Comparison of ENCODE assay signal across 8 cellular contexts in genomic region chr12:124568431-124569374, GRCh38. TPM values are rescaled to one million over a fixed set of nuclear protein-coding genes. Genes with fewer than 3 reads are reported as not detected.
DNase-seq lines count a peak whose midpoint lies in the region; ATAC-seq and TF ChIP-seq lines count a peak whose summit lies in the region.

No MANE protein-coding gene starts in this region.

- H3K4me1 ChIP-seq in suprapubic skin: peaks cover 46% of the 10 kb centered on the region

- peaks cover 17% of the 10 kb centered on the region for H3K27me3 Mint-ChIP-seq in activated naive CD4-positive, alpha-beta T cell treated with anti-CD3 and anti-CD28 coated beads, Interleukin-2, amount 10 ng/mL, durations not matched to agents 7 days and 5 days
- peaks cover 9% of the 10 kb centered on the region for H3K27me3 Mint-ChIP-seq in endothelial cell (ENCODE audit: unreplicated experiment)
- H3K27me3 Mint-ChIP-seq in memory B cell: no peaks in the 10 kb centered on the region

- H3K4me3 ChIP-seq in suprapubic skin: peak overlapping the region; percentile 91

- H3K9me3 ChIP-seq in suprapubic skin: no peaks in the 10 kb centered on the region

- H3K4me3 Mint-ChIP-seq in activated naive CD4-positive, alpha-beta T cell treated with anti-CD3 and anti-CD28 coated beads, Interleukin-2, amount 10 ng/mL, durations not matched to agents 7 days and 5 days: peak overlapping the region; percentile 81
- H3K4me3 Mint-ChIP-seq in endothelial cell (ENCODE audit: unreplicated experiment): peak overlapping the region; percentile 77
- H3K4me3 Mint-ChIP-seq in memory B cell: peak overlapping the region; percentile 91

- TF ChIP-seq CTCF in endothelial cell (IDR thresholded peaks at IDR 0.05; ENCODE audit: unreplicated experiment) (no peak), suprapubic skin (IDR thresholded peaks at IDR 0.05) (peak in 1 of 2 donors; percentile 21)

- no peaks in the 10 kb centered on the region for H3K27me3 ChIP-seq in suprapubic skin

- no peak for TF ChIP-seq POLR2A in suprapubic skin (IDR thresholded peaks at IDR 0.05)

- TF ChIP-seq RAD21 in Ishikawa (IDR thresholded peaks at IDR 0.05; ENCODE audit: low read depth): peak; percentile 78

- ATAC-seq in SK-N-SH treated with all-trans-retinoic acid at 6 μM for 48 hours: peak; percentile 61
- peak; percentile 42 for ATAC-seq in memory B cell (ENCODE audit: low read depth)
- ATAC-seq in GM21367 (IDR thresholded peaks at IDR 0.05; ENCODE audit: unreplicated experiment): no peak

- H3K27ac Mint-ChIP-seq in activated naive CD4-positive, alpha-beta T cell treated with anti-CD3 and anti-CD28 coated beads, Interleukin-2, amount 10 ng/mL, durations not matched to agents 7 days and 5 days: no peak overlapping the region
- H3K27ac Mint-ChIP-seq in endothelial cell (ENCODE audit: unreplicated experiment) (no peak overlapping the region), memory B cell (peak overlapping the region; percentile 83)

- CTCF ChIA-PET in activated naive CD4-positive, alpha-beta T cell treated with anti-CD3 and anti-CD28 coated beads, Interleukin-2, amount 10 ng/mL, durations not matched to agents 7 days and 5 days (lab: Charles Lee): interaction anchor here (1.4 kb wide), 1 partner anchor 199 kb away, joined by 3 read pairs; no protein-coding TSS in a partner anchor

- DNase-seq in activated naive CD4-positive, alpha-beta T cell treated with anti-CD3 and anti-CD28 coated beads, Interleukin-2, amount 10 ng/mL, durations not matched to agents 7 days and 5 days: peak; percentile 37
- DNase-seq in activated naive CD4-positive, alpha-beta T cell (lab: John Stamatoyannopoulos, UW): no peak
- DNase-seq in endothelial cell (ENCODE audit: low spot score) (no peak), memory B cell (ENCODE audit: low spot score in 2 of 2) (peak; percentile 55 to 59), suprapubic skin (ENCODE audit: low spot score in 2 of 2) (peak in 1 of 2 donors; percentile 83)

- H3K27ac ChIP-seq in suprapubic skin: peak overlapping the region; percentile 83

- H3K36me3 ChIP-seq in suprapubic skin: no peaks in the 10 kb centered on the region

- 28% methylated on average over 15 of the region's 28 CpGs for WGBS in suprapubic skin

- no peaks in the 10 kb centered on the region for H3K9me3 Mint-ChIP-seq in activated naive CD4-positive, alpha-beta T cell treated with anti-CD3 and anti-CD28 coated beads, Interleukin-2, amount 10 ng/mL, durations not matched to agents 7 days and 5 days
- H3K9me3 Mint-ChIP-seq in endothelial cell (ENCODE audit: unreplicated experiment) (no peaks in the 10 kb centered on the region), memory B cell (no peaks in the 10 kb centered on the region)

- H3K36me3 Mint-ChIP-seq in activated naive CD4-positive, alpha-beta T cell treated with anti-CD3 and anti-CD28 coated beads, Interleukin-2, amount 10 ng/mL, durations not matched to agents 7 days and 5 days: no peaks in the 10 kb centered on the region
- H3K36me3 Mint-ChIP-seq in endothelial cell (ENCODE audit: low read depth, unreplicated experiment): no peaks in the 10 kb centered on the region
- no peaks in the 10 kb centered on the region for H3K36me3 Mint-ChIP-seq in memory B cell

- peak; percentile 44; the same call in 1 of the 2 replicates for TF ChIP-seq EP300 in Ishikawa (IDR thresholded peaks at IDR 0.05; ENCODE audit: borderline replicate concordance)
- TF ChIP-seq EP300 in suprapubic skin (IDR thresholded peaks at IDR 0.05): no peak

- H3K4me1 Mint-ChIP-seq in activated naive CD4-positive, alpha-beta T cell treated with anti-CD3 and anti-CD28 coated beads, Interleukin-2, amount 10 ng/mL, durations not matched to agents 7 days and 5 days: peaks cover 26% of the 10 kb centered on the region
- H3K4me1 Mint-ChIP-seq in endothelial cell (ENCODE audit: unreplicated experiment): peaks cover 9% of the 10 kb centered on the region
- peaks cover 18% of the 10 kb centered on the region for H3K4me1 Mint-ChIP-seq in memory B cell

TF ChIP-seq in Ishikawa, 13 proteins besides CTCF, POLR2A, EP300 and RAD21:
- TF ChIP-seq TCF12 (IDR thresholded peaks at IDR 0.05; ENCODE audit: low read depth): peak; percentile 68
- TF ChIP-seq ZBTB7A (IDR thresholded peaks at IDR 0.05; ENCODE audit: low read depth): peak; percentile 14; the same call in 1 of the 2 replicates
- TF ChIP-seq, protein P1, sequence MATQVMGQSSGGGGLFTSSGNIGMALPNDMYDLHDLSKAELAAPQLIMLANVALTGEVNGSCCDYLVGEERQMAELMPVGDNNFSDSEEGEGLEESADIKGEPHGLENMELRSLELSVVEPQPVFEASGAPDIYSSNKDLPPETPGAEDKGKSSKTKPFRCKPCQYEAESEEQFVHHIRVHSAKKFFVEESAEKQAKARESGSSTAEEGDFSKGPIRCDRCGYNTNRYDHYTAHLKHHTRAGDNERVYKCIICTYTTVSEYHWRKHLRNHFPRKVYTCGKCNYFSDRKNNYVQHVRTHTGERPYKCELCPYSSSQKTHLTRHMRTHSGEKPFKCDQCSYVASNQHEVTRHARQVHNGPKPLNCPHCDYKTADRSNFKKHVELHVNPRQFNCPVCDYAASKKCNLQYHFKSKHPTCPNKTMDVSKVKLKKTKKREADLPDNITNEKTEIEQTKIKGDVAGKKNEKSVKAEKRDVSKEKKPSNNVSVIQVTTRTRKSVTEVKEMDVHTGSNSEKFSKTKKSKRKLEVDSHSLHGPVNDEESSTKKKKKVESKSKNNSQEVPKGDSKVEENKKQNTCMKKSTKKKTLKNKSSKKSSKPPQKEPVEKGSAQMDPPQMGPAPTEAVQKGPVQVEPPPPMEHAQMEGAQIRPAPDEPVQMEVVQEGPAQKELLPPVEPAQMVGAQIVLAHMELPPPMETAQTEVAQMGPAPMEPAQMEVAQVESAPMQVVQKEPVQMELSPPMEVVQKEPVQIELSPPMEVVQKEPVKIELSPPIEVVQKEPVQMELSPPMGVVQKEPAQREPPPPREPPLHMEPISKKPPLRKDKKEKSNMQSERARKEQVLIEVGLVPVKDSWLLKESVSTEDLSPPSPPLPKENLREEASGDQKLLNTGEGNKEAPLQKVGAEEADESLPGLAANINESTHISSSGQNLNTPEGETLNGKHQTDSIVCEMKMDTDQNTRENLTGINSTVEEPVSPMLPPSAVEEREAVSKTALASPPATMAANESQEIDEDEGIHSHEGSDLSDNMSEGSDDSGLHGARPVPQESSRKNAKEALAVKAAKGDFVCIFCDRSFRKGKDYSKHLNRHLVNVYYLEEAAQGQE (IDR thresholded peaks at IDR 0.05; ENCODE audit: low read depth): no peak
- TF ChIP-seq TEAD4 (IDR thresholded peaks at IDR 0.05): peak; percentile 15; the same call in 1 of the 2 replicates
- no peak for TF ChIP-seq CEBPB (IDR thresholded peaks at IDR 0.05)
- peak; percentile 81 for TF ChIP-seq YY1 (IDR thresholded peaks at IDR 0.05; ENCODE audit: low read depth)
- TF ChIP-seq NFIC (IDR thresholded peaks at IDR 0.05): peak; percentile 72
- TF ChIP-seq, protein P2, sequence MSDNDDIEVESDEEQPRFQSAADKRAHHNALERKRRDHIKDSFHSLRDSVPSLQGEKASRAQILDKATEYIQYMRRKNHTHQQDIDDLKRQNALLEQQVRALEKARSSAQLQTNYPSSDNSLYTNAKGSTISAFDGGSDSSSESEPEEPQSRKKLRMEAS (IDR thresholded peaks at IDR 0.05): peak; percentile 81
- TF ChIP-seq CREB1 (IDR thresholded peaks at IDR 0.05; ENCODE audit: low read depth): no peak
- no peak for TF ChIP-seq EGR1 (IDR thresholded peaks at IDR 0.05)

TF ChIP-seq in SK-N-SH treated with all-trans-retinoic acid at 6 μM for 48 hours, 23 proteins besides CTCF, POLR2A, EP300 and RAD21:
- TF ChIP-seq CSRNP3 (CRISPR knock-in tag; IDR thresholded peaks at IDR 0.05) (no peak), ESRRG (CRISPR knock-in tag; IDR thresholded peaks at IDR 0.05) (no peak), PATZ1 (CRISPR knock-in tag; IDR thresholded peaks at IDR 0.05; ENCODE audit: borderline replicate concordance) (no peak), BACH2 (CRISPR knock-in tag; IDR thresholded peaks at IDR 0.05; ENCODE audit: borderline replicate concordance) (no peak), CSDC2 (CRISPR knock-in tag; IDR thresholded peaks at IDR 0.05) (no peak), OSR1 (CRISPR knock-in tag; IDR thresholded peaks at IDR 0.05) (no peak), TOX (CRISPR knock-in tag; IDR thresholded peaks at IDR 0.05; ENCODE audit: borderline replicate concordance) (no peak), ZFP30 (CRISPR knock-in tag; IDR thresholded peaks at IDR 0.05) (no peak)

RNA-seq across cellular contexts. Expression of gene NCOR2, which starts 1.3 kb away (rescaled TPM):
- total RNA-seq in endothelial cell (ENCODE audit: unreplicated experiment) (132 TPM), suprapubic skin (100 to 1,000 TPM; 111 to 264 (median 187) TPM)

Comparison
In these comparisons a context has a peak if more than half of its experiments do, and no peak if none do; other contexts are left out.
1. DNase-seq: peak in activated naive CD4-positive, alpha-beta T cell treated with anti-CD3 and anti-CD28 coated beads, Interleukin-2, amount 10 ng/mL, durations not matched to agents 7 days and 5 days (single experiment) and memory B cell (2 of 2); none in activated naive CD4-positive, alpha-beta T cell (0 of 4) and endothelial cell (single experiment).
2. Peak in every context shown above with its lines, with median percentiles within 50 percentile points of each other: H3K4me3 Mint-ChIP-seq.